Comparison of ENCODE assay signal across 1 cellular context in the genomic region with DNA sequence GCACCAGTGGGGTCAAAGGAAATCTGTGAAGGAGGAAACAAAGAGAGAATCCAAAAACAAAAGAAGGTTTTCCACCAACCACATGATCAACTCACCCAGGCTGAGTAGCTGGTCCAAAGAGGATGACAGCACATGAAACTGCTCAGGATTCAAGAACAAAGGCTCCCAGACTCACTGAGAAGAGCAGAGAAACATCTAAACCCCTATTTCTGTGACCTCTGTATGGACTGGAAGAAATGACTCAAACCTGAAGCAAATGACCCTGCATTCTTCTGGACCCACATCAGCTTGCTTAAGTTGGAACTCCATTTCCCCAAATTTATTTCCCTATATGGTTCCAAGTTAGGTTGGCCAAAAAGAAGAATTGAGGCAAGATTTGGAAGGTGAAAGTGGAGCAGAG.
TF ChIP-seq lines count a peak whose summit lies in the region.

No MANE protein-coding gene starts in this region.

TF ChIP-seq in IMR-90, 13 proteins besides CTCF, POLR2A, EP300 and RAD21:
- TF ChIP-seq MXI1 (IDR thresholded peaks at IDR 0.05; ENCODE audit: borderline replicate concordance, low read depth, low read length) (no peak), CEBPB (IDR thresholded peaks at IDR 0.05; ENCODE audit: low read depth, low read length) (no peak), SMC3 (IDR thresholded peaks at IDR 0.05; ENCODE audit: low read depth, low read length) (no peak), NFE2L2 (IDR thresholded peaks at IDR 0.05; ENCODE audit: low read depth, low read length) (no peak), RCOR1 (IDR thresholded peaks at IDR 0.05; ENCODE audit: insufficient replicate concordance, low read length) (no peak), USF2 (IDR thresholded peaks at IDR 0.05; ENCODE audit: low read depth, low read length) (no peak), MAZ (IDR thresholded peaks at IDR 0.05; ENCODE audit: borderline replicate concordance, low read depth, low read length) (no peak), CHD1 (IDR thresholded peaks at IDR 0.05; ENCODE audit: low read depth, low read length) (no peak), MAFK (IDR thresholded peaks at IDR 0.05; ENCODE audit: low read depth, low read length) (no peak), FOS (IDR thresholded peaks at IDR 0.05; ENCODE audit: low read depth, low read length) (no peak)
- TF ChIP-seq, protein P1, sequence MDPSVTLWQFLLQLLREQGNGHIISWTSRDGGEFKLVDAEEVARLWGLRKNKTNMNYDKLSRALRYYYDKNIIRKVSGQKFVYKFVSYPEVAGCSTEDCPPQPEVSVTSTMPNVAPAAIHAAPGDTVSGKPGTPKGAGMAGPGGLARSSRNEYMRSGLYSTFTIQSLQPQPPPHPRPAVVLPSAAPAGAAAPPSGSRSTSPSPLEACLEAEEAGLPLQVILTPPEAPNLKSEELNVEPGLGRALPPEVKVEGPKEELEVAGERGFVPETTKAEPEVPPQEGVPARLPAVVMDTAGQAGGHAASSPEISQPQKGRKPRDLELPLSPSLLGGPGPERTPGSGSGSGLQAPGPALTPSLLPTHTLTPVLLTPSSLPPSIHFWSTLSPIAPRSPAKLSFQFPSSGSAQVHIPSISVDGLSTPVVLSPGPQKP (IDR thresholded peaks at IDR 0.05; ENCODE audit: borderline replicate concordance, low read depth, low read length) = no peak
